Comparison of ENCODE assay signal across 18 cellular contexts in the genomic region with DNA sequence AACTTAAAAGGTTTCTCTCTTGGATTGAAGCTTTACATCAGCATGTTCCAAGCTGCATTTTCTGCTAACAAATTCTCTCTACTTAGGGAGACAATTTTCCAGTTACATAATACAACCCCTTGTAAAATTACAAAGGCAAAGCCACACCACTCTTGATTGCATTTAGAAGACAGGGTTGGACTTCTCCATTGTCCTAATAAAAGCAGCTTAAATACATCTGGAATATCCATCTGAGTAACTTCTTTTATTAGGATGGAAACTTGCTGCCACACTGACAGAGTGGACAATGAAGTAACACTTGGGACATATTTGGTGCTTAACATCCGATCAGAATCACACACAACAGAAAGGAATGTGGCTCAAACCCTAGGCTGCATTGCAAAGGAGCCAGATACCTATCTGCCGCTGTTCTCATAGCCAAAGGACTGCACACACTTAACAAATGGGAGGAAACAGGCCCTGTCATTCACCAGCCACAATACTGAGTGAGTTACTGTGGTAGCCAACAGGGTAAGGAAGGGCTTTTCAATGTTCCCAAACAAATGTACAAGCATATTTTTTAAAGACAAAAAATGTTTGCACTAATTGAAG.
DNase-seq lines count a peak whose midpoint lies in the region; ATAC-seq and TF ChIP-seq lines count a peak whose summit lies in the region.
"Had no signal": no experiment of that assay in that cellular context is flagged by ENCODE, and none has a peak within 500 bp of the region (broad histone marks: within the 10 kb centered on the region; RNA-seq: fewer than 3 reads in every experiment).

No MANE protein-coding gene starts in this region.

- H3K4me1 ChIP-seq in BLaER1 (peaks cover 67% of the 10 kb centered on the region), Karpas-422 (ENCODE audit: low read length) (peaks cover 86% of the 10 kb centered on the region), mesodermal cell (ENCODE audit: control insufficient read depth, insufficient read depth, low read length, poor library complexity, severe bottlenecking) (peaks cover 24% of the 10 kb centered on the region), sigmoid colon (no peaks in the 10 kb centered on the region)
- H3K4me1 ChIP-seq: parathyroid adenoma had no signal

- DNase-seq in Karpas-422 (peak; percentile 81), brain microvascular endothelial cell (peak; percentile 18), sigmoid colon (no peak), G401 (ENCODE audit: low spot score) (no peak), immature natural killer cell (no peak)
- DNase-seq: aorta, Calu3, left cardiac atrium, NCI-H187 treated with DMSO at 0.1 percent for 48 hours, NCI-H774, small intestine had no signal

- H3K4me3 ChIP-seq in BLaER1 (peak overlapping the region; percentile 4; the same call in 1 of the 2 replicates), Karpas-422 (ENCODE audit: low read length) (peak overlapping the region; percentile 57), brain microvascular endothelial cell (ENCODE audit: low read depth, low read length) (no peak overlapping the region), mesodermal cell (ENCODE audit: extremely low read depth, insufficient read depth, low read length, poor library complexity, severe bottlenecking) (no peak overlapping the region), sigmoid colon (no peak overlapping the region)
- H3K4me3 ChIP-seq: hepatocyte had no signal

- TF ChIP-seq POLR2A in sigmoid colon (IDR thresholded peaks at IDR 0.05), result no peak

- no peaks in the 10 kb centered on the region for H3K27me3 ChIP-seq in BLaER1
- no peaks in the 10 kb centered on the region for H3K27me3 ChIP-seq in Karpas-422 (ENCODE audit: low read length)
- H3K27me3 ChIP-seq in brain microvascular endothelial cell (replicated peaks), result no peaks in the 10 kb centered on the region
- H3K27me3 ChIP-seq in sigmoid colon, result no peaks in the 10 kb centered on the region

- H3K9me2 ChIP-seq in Karpas-422 (replicated peaks; ENCODE audit: insufficient read depth, low read length), result no peaks in the 10 kb centered on the region

- peak overlapping the region; percentile 25 for H2AFZ ChIP-seq in Karpas-422 (ENCODE audit: low read length)
- H2AFZ ChIP-seq: hepatocyte, parathyroid adenoma had no signal

- TF ChIP-seq EP300 in sigmoid colon (IDR thresholded peaks at IDR 0.05), result no peak

- peaks cover 1 to 21% (median 3%) of the 10 kb centered on the region in 6 donors for H3K9me3 Mint-ChIP-seq in immature natural killer cell
- H3K9me3 Mint-ChIP-seq: activated T-helper 17 cell treated with anti-CD3 and anti-CD28 coated beads, Interleukin-2, amount 50 U/mL, for 72 hours had no signal

- H3K79me2 ChIP-seq in Karpas-422 (ENCODE audit: low read length), result no peaks in the 10 kb centered on the region
- H3K79me2 ChIP-seq: hepatocyte, parathyroid adenoma had no signal

- in situ Hi-C loops in brain microvascular endothelial cell (cut with HindIII; ENCODE audit: low pct_ligation_motif_present, low sequenced_read_pairs), result no loop called here
- in situ Hi-C loops in G401 (cut with HindIII; ENCODE audit: low sequenced_read_pairs), result no loop called here

- H3K27ac ChIP-seq in BLaER1, result peak overlapping the region; percentile 54
- peak overlapping the region; percentile 99 for H3K27ac ChIP-seq in Karpas-422 (ENCODE audit: low read length)
- H3K27ac ChIP-seq in brain microvascular endothelial cell, result no peak overlapping the region
- H3K27ac ChIP-seq in mesodermal cell (ENCODE audit: low read depth, low read length, severe bottlenecking), result peak overlapping the region; percentile 57
- H3K27ac ChIP-seq in sigmoid colon, result no peak overlapping the region
- H3K27ac ChIP-seq: hepatocyte, parathyroid adenoma had no signal

- no peaks in the 10 kb centered on the region for H3K4me1 Mint-ChIP-seq in immature natural killer cell
- H3K4me1 Mint-ChIP-seq: activated T-helper 17 cell treated with anti-CD3 and anti-CD28 coated beads, Interleukin-2, amount 50 U/mL, for 72 hours; stimulated activated memory B cell treated with anti-CD40 and anti-IgM and Interleukin-4, amounts not matched to agents 10 μg/mL and 1 μg/mL and 100 μg/mL, for 72 hours had no signal

- H3K9me3 ChIP-seq in BLaER1 (no peaks in the 10 kb centered on the region), Karpas-422 (ENCODE audit: low read length) (no peaks in the 10 kb centered on the region), mesodermal cell (ENCODE audit: control insufficient read depth, low read length) (no peaks in the 10 kb centered on the region), sigmoid colon (no peaks in the 10 kb centered on the region)

- H3K4me3 Mint-ChIP-seq in immature natural killer cell, result no peak overlapping the region
- H3K4me3 Mint-ChIP-seq: activated T-helper 17 cell treated with anti-CD3 and anti-CD28 coated beads, Interleukin-2, amount 50 U/mL, for 72 hours; stimulated activated memory B cell treated with anti-CD40 and anti-IgM and Interleukin-4, amounts not matched to agents 10 μg/mL and 1 μg/mL and 100 μg/mL, for 72 hours had no signal

- H4K20me1 ChIP-seq in BLaER1 (no peaks in the 10 kb centered on the region), Karpas-422 (ENCODE audit: insufficient read depth, low read depth, low read length) (no peaks in the 10 kb centered on the region)

- H3K4me2 ChIP-seq in BLaER1 (peak overlapping the region; percentile 74), Karpas-422 (ENCODE audit: low read depth, low read length, poor library complexity, severe bottlenecking) (peak overlapping the region; percentile 80)
- H3K4me2 ChIP-seq: hepatocyte had no signal

- H3K9ac ChIP-seq in BLaER1 (0 out of 2 replicates have a peak overlapping the region, but pooled peaks have one; percentile 40), Karpas-422 (ENCODE audit: low read length) (peak overlapping the region; percentile 67)
- H3K9ac ChIP-seq: parathyroid adenoma had no signal

- no peak for ATAC-seq in HG02973 (IDR thresholded peaks at IDR 0.05; ENCODE audit: unreplicated experiment)
- ATAC-seq: activated T-helper 17 cell treated with anti-CD3 and anti-CD28 coated beads, Interleukin-2, amount 50 U/mL, for 72 hours; left cardiac atrium; stimulated activated memory B cell treated with anti-CD40 and anti-IgM and Interleukin-4, amounts not matched to agents 10 μg/mL and 1 μg/mL and 100 μg/mL, for 72 hours had no signal

- intact Hi-C loops in sigmoid colon (cut with DNase I), result no loop called here

- no peaks in the 10 kb centered on the region for H3K36me3 ChIP-seq in BLaER1
- H3K36me3 ChIP-seq in Karpas-422 (ENCODE audit: insufficient read depth, low read length), result no peaks in the 10 kb centered on the region
- H3K36me3 ChIP-seq in brain microvascular endothelial cell (replicated peaks), result no peaks in the 10 kb centered on the region
- H3K36me3 ChIP-seq in mesodermal cell (ENCODE audit: control insufficient read depth, insufficient read depth, low read length), result no peaks in the 10 kb centered on the region
- H3K36me3 ChIP-seq in sigmoid colon, result no peaks in the 10 kb centered on the region

- TF ChIP-seq CTCF in brain microvascular endothelial cell (IDR thresholded peaks at IDR 0.05; ENCODE audit: low read depth, low read length, missing control alignments) (no peak), sigmoid colon (IDR thresholded peaks at IDR 0.05) (no peak)

- 57 to 58% methylated on average over 1 to 2 of the region's 2 CpGs for WGBS in mesodermal cell (ENCODE audit: insufficient coverage in 2 of 2), 2 experiments
- 44 to 77% methylated on average over 2 of the region's 2 CpGs for WGBS in sigmoid colon, 2 donors

- no peak overlapping the region for H3K27ac Mint-ChIP-seq in immature natural killer cell
- H3K27ac Mint-ChIP-seq: activated T-helper 17 cell treated with anti-CD3 and anti-CD28 coated beads, Interleukin-2, amount 50 U/mL, for 72 hours; stimulated activated memory B cell treated with anti-CD40 and anti-IgM and Interleukin-4, amounts not matched to agents 10 μg/mL and 1 μg/mL and 100 μg/mL, for 72 hours had no signal

- no peaks in the 10 kb centered on the region for H3K36me3 Mint-ChIP-seq in immature natural killer cell
- H3K36me3 Mint-ChIP-seq: stimulated activated memory B cell treated with anti-CD40 and anti-IgM and Interleukin-4, amounts not matched to agents 10 μg/mL and 1 μg/mL and 100 μg/mL, for 72 hours had no signal

- no peaks in the 10 kb centered on the region for H3K27me3 Mint-ChIP-seq in immature natural killer cell (ENCODE audit: low read depth in 3 of 3)
- H3K27me3 Mint-ChIP-seq: activated T-helper 17 cell treated with anti-CD3 and anti-CD28 coated beads, Interleukin-2, amount 50 U/mL, for 72 hours; stimulated activated memory B cell treated with anti-CD40 and anti-IgM and Interleukin-4, amounts not matched to agents 10 μg/mL and 1 μg/mL and 100 μg/mL, for 72 hours had no signal

Comparison
In these comparisons a context has a peak if more than half of its experiments do, and no peak if none do; other contexts are left out.
1. H3K27ac ChIP-seq: peak in BLaER1 (single experiment), Karpas-422 (single experiment) and mesodermal cell (single experiment); none in brain microvascular endothelial cell (single experiment) and sigmoid colon (0 of 4).
2. H3K4me3 ChIP-seq: peak in BLaER1 (single experiment) and Karpas-422 (single experiment); none in brain microvascular endothelial cell (single experiment), mesodermal cell (single experiment) and sigmoid colon (0 of 4).
3. DNase-seq: peak in Karpas-422 (single experiment) and brain microvascular endothelial cell (single experiment); none in sigmoid colon (single experiment), G401 (single experiment) and immature natural killer cell (0 of 3).